Comparison of ENCODE assay signal across 26 cellular contexts in genomic region chr10:87559392-87559791, GRCh38.
"Had no signal": no experiment of that assay in that cellular context is flagged by ENCODE, and none has a peak within 500 bp of the region (broad histone marks: within the 10 kb centered on the region; RNA-seq: fewer than 3 reads in every experiment).

No MANE protein-coding gene starts in this region.

- FAIRE-seq: colon, islet of Langerhans, small intestine, urothelium cell line had no signal

- H2AFZ ChIP-seq: hepatocyte, parathyroid adenoma had no signal

- H3K4me3 ChIP-seq: esophagus muscularis mucosa, gastroesophageal sphincter, heart left ventricle, hepatocyte, left lung, right lobe of liver, thoracic aorta, tibial nerve, upper lobe of left lung had no signal

- H3K36me3 ChIP-seq: esophagus muscularis mucosa, gastroesophageal sphincter, heart left ventricle, left lung, neutrophil, right lobe of liver, thoracic aorta, tibial nerve, upper lobe of left lung had no signal

- H3K4me3 Mint-ChIP-seq: dendritic cell treated with granulocyte-macrophage colony-stimulating factor and Interleukin-4, amounts not matched to agents 40 ng/mL and 50 ng/mL, for 4 days; natural killer cell; stimulated activated naive B cell treated with anti-CD40 and anti-IgM and Interleukin-4, amounts not matched to agents 10 μg/mL and 1 μg/mL and 100 μg/mL, for 72 hours; stimulated activated naive CD8-positive, alpha-beta T cell treated with anti-CD3 and anti-CD28 coated beads, Interleukin-15, Interleukin-2, amounts not matched to agents 100 ng/mL and 50 ng/mL, for 24 hours had no signal

- H3K9me3 Mint-ChIP-seq: natural killer cell; stimulated activated naive CD8-positive, alpha-beta T cell treated with anti-CD3 and anti-CD28 coated beads, Interleukin-15, Interleukin-2, amounts not matched to agents 100 ng/mL and 50 ng/mL, for 24 hours had no signal

- ATAC-seq: foreskin keratinocyte; gastroesophageal sphincter; heart left ventricle; left cardiac atrium; left lung; natural killer cell; stimulated activated naive B cell treated with anti-CD40 and anti-IgM and Interleukin-4, amounts not matched to agents 10 μg/mL and 1 μg/mL and 100 μg/mL, for 72 hours had no signal

- H3K27ac Mint-ChIP-seq: dendritic cell treated with granulocyte-macrophage colony-stimulating factor and Interleukin-4, amounts not matched to agents 40 ng/mL and 50 ng/mL, for 4 days; natural killer cell; progenitor cell of endocrine pancreas; stimulated activated naive B cell treated with anti-CD40 and anti-IgM and Interleukin-4, amounts not matched to agents 10 μg/mL and 1 μg/mL and 100 μg/mL, for 72 hours; stimulated activated naive CD8-positive, alpha-beta T cell treated with anti-CD3 and anti-CD28 coated beads, Interleukin-15, Interleukin-2, amounts not matched to agents 100 ng/mL and 50 ng/mL, for 24 hours had no signal

- H3K27me3 ChIP-seq: gastroesophageal sphincter, heart left ventricle, hepatocyte, left lung, neutrophil, right lobe of liver, tibial nerve, upper lobe of left lung had no signal

- H3K4me2 ChIP-seq: hepatocyte had no signal

- H3K9me3 ChIP-seq: esophagus muscularis mucosa, right lobe of liver, upper lobe of left lung had no signal

- H3K4me1 Mint-ChIP-seq: natural killer cell; stimulated activated naive B cell treated with anti-CD40 and anti-IgM and Interleukin-4, amounts not matched to agents 10 μg/mL and 1 μg/mL and 100 μg/mL, for 72 hours had no signal

- H3K9ac ChIP-seq: parathyroid adenoma had no signal

- H3K27ac ChIP-seq: esophagus muscularis mucosa, foreskin keratinocyte, gastroesophageal sphincter, heart left ventricle, hepatocyte, left lung, neutrophil, parathyroid adenoma, right lobe of liver, thoracic aorta, tibial nerve, upper lobe of left lung had no signal

- H3K79me2 ChIP-seq: hepatocyte, parathyroid adenoma had no signal

- H3K4me1 ChIP-seq: esophagus muscularis mucosa, foreskin keratinocyte, gastroesophageal sphincter, heart left ventricle, left lung, parathyroid adenoma, tibial nerve, upper lobe of left lung had no signal

- H3K27me3 Mint-ChIP-seq: dendritic cell treated with granulocyte-macrophage colony-stimulating factor and Interleukin-4, amounts not matched to agents 40 ng/mL and 50 ng/mL, for 4 days; progenitor cell of endocrine pancreas had no signal

- DNase-seq: effector CD8-positive, alpha-beta T cell; foreskin keratinocyte; heart left ventricle; left cardiac atrium; left lung; mesenchymal stem cell; natural killer cell; right lobe of liver; stimulated activated CD4-positive, alpha-beta T cell treated with anti-CD3 and anti-CD28 coated beads, Interleukin-15, amount 100 ng/mL, for 24 hours; stimulated activated CD4-positive, alpha-beta T cell treated with anti-CD3 and anti-CD28 coated beads, Interleukin-2, amount 100 ng/mL, for 48 hours; stimulated activated naive B cell treated with anti-CD40 and anti-IgM and Interleukin-4, amounts not matched to agents 10 μg/mL and 1 μg/mL and 100 μg/mL, for 72 hours; upper lobe of left lung had no signal
